Comparison of ENCODE assay signal across 3 cellular contexts in the genomic region with DNA sequence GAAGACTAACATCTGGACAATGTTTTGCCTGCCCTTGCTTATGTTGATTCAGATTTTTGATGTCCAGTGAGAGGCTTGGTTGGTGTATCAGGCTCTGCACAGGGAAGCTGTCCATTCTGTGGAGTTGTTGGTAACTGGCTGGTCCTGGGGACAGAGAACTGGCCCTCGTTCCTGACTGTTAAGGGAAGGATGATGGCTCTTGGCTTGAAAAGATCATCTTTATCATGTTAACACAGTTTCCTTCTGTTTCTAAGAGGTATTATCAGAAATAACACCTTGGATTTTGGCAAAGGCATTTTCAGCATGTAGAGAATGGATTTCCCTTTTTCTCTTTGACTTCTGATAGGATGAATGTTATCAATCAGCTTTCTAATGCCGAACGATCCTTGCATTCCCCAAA.
TF ChIP-seq lines count a peak whose summit lies in the region.

No MANE protein-coding gene starts in this region.

TF ChIP-seq in SK-N-SH treated with all-trans-retinoic acid at 6 μM for 48 hours, 23 proteins besides CTCF, POLR2A, EP300 and RAD21:
- TF ChIP-seq TCF4 (CRISPR knock-in tag; IDR thresholded peaks at IDR 0.05; ENCODE audit: borderline replicate concordance) (no peak), ISL1 (CRISPR knock-in tag; IDR thresholded peaks at IDR 0.05) (0 out of 2 replicates have a peak, but pooled peaks have one; percentile 4)

TF ChIP-seq in SK-N-SH, 30 proteins besides CTCF, POLR2A, EP300 and RAD21:
- TF ChIP-seq GABPA (IDR thresholded peaks at IDR 0.05; ENCODE audit: low read depth) = no peak
- TF ChIP-seq RXRA (IDR thresholded peaks at IDR 0.05; ENCODE audit: borderline replicate concordance, low read depth) = no peak
- no peak for TF ChIP-seq SMC3 (IDR thresholded peaks at IDR 0.05; ENCODE audit: low read depth, low read length)

TF ChIP-seq in K562, 482 proteins besides CTCF, POLR2A, EP300 and RAD21:
- TF ChIP-seq BCOR (IDR thresholded peaks at IDR 0.05) (no peak), DPF2 (IDR thresholded peaks at IDR 0.05) (peak; percentile 30; the same call in 1 of the 2 replicates), MEIS2 (IDR thresholded peaks at IDR 0.05; ENCODE audit: partially characterized antibody) (peak; percentile 2), NFIC (IDR thresholded peaks at IDR 0.05) (peak; percentile 54; the same call in 1 of the 2 replicates), CBFA2T2 (conservative IDR thresholded peaks at IDR 0.05) (peak; percentile 66), NCOR1 (IDR thresholded peaks at IDR 0.05) (peak; percentile 72), SNAPC5 (CRISPR knock-in tag; IDR thresholded peaks at IDR 0.05) (no peak), CBFA2T3 (IDR thresholded peaks at IDR 0.05) (peak; percentile 86), KDM1A (IDR thresholded peaks at IDR 0.05) (peak in 1 of 2 experiments; percentile 36; a peak in 1 of 4 replicates), PML (IDR thresholded peaks at IDR 0.05; ENCODE audit: low read length) (0 out of 2 replicates have a peak, but pooled peaks have one; percentile 38), TEAD4 (IDR thresholded peaks at IDR 0.05; ENCODE audit: low read length) (peak; percentile 80), TEAD4 (CRISPR knock-in tag; IDR thresholded peaks at IDR 0.05; ENCODE audit: borderline replicate concordance) (no peak), MTA2 (IDR thresholded peaks at IDR 0.05; ENCODE audit: low read depth) (0 out of 2 replicates have a peak, but pooled peaks have one; percentile 36), SUPT5H (IDR thresholded peaks at IDR 0.05) (no peak), EHMT2 (IDR thresholded peaks at IDR 0.05) (0 out of 2 replicates have a peak, but pooled peaks have one; percentile 15), DDX20 (tag; IDR thresholded peaks at IDR 0.05; ENCODE audit: low read depth) (no peak), ETV5 (CRISPR knock-in tag; IDR thresholded peaks at IDR 0.05; ENCODE audit: low read depth) (no peak), MLX (CRISPR knock-in tag; conservative IDR thresholded peaks at IDR 0.05) (no peak), ARID1B (IDR thresholded peaks at IDR 0.05) (peak; percentile 82), SMARCA4 (IDR thresholded peaks at IDR 0.05) (peak; percentile 52; the same call in 1 of the 2 replicates), TCF3 (CRISPR knock-in tag; IDR thresholded peaks at IDR 0.05) (peak; percentile 87), TRIM24 (IDR thresholded peaks at IDR 0.05) (peak in 1 of 2 experiments; percentile 42; a peak in 1 of 4 replicates), TAL1 (IDR thresholded peaks at IDR 0.05) (peak; percentile 81)
- TF ChIP-seq, protein P1, sequence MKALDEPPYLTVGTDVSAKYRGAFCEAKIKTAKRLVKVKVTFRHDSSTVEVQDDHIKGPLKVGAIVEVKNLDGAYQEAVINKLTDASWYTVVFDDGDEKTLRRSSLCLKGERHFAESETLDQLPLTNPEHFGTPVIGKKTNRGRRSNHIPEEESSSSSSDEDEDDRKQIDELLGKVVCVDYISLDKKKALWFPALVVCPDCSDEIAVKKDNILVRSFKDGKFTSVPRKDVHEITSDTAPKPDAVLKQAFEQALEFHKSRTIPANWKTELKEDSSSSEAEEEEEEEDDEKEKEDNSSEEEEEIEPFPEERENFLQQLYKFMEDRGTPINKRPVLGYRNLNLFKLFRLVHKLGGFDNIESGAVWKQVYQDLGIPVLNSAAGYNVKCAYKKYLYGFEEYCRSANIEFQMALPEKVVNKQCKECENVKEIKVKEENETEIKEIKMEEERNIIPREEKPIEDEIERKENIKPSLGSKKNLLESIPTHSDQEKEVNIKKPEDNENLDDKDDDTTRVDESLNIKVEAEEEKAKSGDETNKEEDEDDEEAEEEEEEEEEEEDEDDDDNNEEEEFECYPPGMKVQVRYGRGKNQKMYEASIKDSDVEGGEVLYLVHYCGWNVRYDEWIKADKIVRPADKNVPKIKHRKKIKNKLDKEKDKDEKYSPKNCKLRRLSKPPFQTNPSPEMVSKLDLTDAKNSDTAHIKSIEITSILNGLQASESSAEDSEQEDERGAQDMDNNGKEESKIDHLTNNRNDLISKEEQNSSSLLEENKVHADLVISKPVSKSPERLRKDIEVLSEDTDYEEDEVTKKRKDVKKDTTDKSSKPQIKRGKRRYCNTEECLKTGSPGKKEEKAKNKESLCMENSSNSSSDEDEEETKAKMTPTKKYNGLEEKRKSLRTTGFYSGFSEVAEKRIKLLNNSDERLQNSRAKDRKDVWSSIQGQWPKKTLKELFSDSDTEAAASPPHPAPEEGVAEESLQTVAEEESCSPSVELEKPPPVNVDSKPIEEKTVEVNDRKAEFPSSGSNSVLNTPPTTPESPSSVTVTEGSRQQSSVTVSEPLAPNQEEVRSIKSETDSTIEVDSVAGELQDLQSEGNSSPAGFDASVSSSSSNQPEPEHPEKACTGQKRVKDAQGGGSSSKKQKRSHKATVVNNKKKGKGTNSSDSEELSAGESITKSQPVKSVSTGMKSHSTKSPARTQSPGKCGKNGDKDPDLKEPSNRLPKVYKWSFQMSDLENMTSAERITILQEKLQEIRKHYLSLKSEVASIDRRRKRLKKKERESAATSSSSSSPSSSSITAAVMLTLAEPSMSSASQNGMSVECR (CRISPR knock-in tag; IDR thresholded peaks at IDR 0.05) = no peak
